In genomic region chr14:105974902-105975301, GRCh38 we compare ENCODE assay signal across 8 cellular contexts.
DNase-seq lines count a peak whose midpoint lies in the region; ATAC-seq and TF ChIP-seq lines count a peak whose summit lies in the region.

No MANE protein-coding gene starts in this region.

- no peak overlapping the region for H3K27ac ChIP-seq in OCI-LY1 (ENCODE audit: low read depth, low read length, poor library complexity, severe bottlenecking)

- no peak overlapping the region for H3K9ac ChIP-seq in OCI-LY1 (ENCODE audit: low read length)

- ATAC-seq in GM19023 (IDR thresholded peaks at IDR 0.05; ENCODE audit: unreplicated experiment): no peak
- ATAC-seq in GM21526 (IDR thresholded peaks at IDR 0.05; ENCODE audit: low FRiP score, unreplicated experiment): no peak
- no peak for ATAC-seq in GM19463 (IDR thresholded peaks at IDR 0.05; ENCODE audit: unreplicated experiment)

- no peaks in the 10 kb centered on the region for H3K9me2 ChIP-seq in OCI-LY1 (ENCODE audit: low read depth, low read length)

- no peaks in the 10 kb centered on the region for H4K20me1 ChIP-seq in OCI-LY1 (ENCODE audit: insufficient read depth, low read length)

- no peaks in the 10 kb centered on the region for H3K27me3 ChIP-seq in OCI-LY1 (ENCODE audit: insufficient read depth, low read length)

- H3K79me2 ChIP-seq in OCI-LY1 (ENCODE audit: insufficient read depth, low read length): no peaks in the 10 kb centered on the region

- H3K4me1 ChIP-seq in OCI-LY1 (ENCODE audit: insufficient read depth, low read length, severe bottlenecking): no peaks in the 10 kb centered on the region

- H3K36me3 ChIP-seq in OCI-LY1 (ENCODE audit: insufficient read depth, low read length): no peaks in the 10 kb centered on the region

- H2AFZ ChIP-seq in OCI-LY1 (ENCODE audit: low read length): no peak overlapping the region

- H3K4me2 ChIP-seq in OCI-LY1 (ENCODE audit: low read length): no peak overlapping the region

- DNase-seq in GM12865 (ENCODE audit: low read depth) (peak; percentile 71), NCI-H1048 (lab: John Stamatoyannopoulos, UW) (no peak)
- DNase-seq in activated T-cell treated with anti-CD3 and anti-CD28 coated beads, Interleukin-2, amount 50 U/mL, for 48 hours: peak; percentile 84 to 86
- DNase-seq in stimulated activated CD4-positive, alpha-beta T cell treated with anti-CD3 and anti-CD28 coated beads, Interleukin-4, amount 100 ng/mL, for 1 hour: peak; percentile 65

- H3K4me3 ChIP-seq in GM12865 (ENCODE audit: low read depth, low read length) (no peak overlapping the region), OCI-LY1 (ENCODE audit: low read depth, low read length, poor library complexity, severe bottlenecking) (no peak overlapping the region)

- H3F3A ChIP-seq in OCI-LY1 (ENCODE audit: insufficient read depth, low read length): no peaks in the 10 kb centered on the region

- TF ChIP-seq CTCF in GM12865 (IDR thresholded peaks at IDR 0.05; ENCODE audit: insufficient read depth, low read depth, low read length, missing control alignments) (peak; percentile 57), OCI-LY1 (IDR thresholded peaks at IDR 0.05; ENCODE audit: low read length) (peak; percentile 82)

- no peaks in the 10 kb centered on the region for H3K9me3 ChIP-seq in OCI-LY1 (ENCODE audit: low read length)
